ENCODE assay signal across 20 cellular contexts in the genomic region with DNA sequence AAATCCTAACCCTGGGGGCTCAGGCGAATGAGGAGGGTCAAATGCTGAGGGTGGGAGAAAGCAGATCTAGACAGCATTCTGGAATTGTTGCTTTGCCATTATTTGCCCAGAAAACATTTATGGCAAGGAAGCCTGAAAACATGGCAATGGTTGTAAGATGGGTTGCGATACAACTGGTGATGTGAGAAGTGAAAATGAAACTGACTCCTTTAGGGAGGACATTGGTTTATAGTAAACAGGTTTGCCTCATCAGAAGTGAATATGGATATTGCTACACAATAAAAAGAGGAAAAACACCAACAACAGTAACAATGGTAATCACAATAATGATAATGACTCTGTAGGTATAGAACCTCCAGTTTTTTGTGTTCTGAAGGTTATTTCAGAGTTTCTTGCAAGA.
A peak's percentile ranks its signal among the peaks of the same experiment; 100 is the strongest.
DNase-seq lines count a peak whose midpoint lies in the region; ATAC-seq, FAIRE-seq and TF ChIP-seq lines count a peak whose summit lies in the region.
"Had no signal": no experiment of that assay in that cellular context is flagged by ENCODE, and none has a peak within 500 bp of the region (broad histone marks: within the 10 kb centered on the region; RNA-seq: fewer than 3 reads in every experiment).

No MANE protein-coding gene starts in this region.

- DNase-seq in activated T-cell treated with anti-CD3 and anti-CD28 coated beads, Interleukin-2, amount 50 U/mL, for 72 hours = no peak
- DNase-seq in activated T-cell treated with anti-CD3 and anti-CD28 coated beads for 4 hours (no peak), GM12878 (ENCODE audit: low read depth, low spot score) (no peak), vagina (ENCODE audit: extremely low spot score in 2 of 2) (no peak)
- DNase-seq in stimulated activated CD4-positive, alpha-beta T cell treated with anti-CD3 and anti-CD28 coated beads, Interleukin-15, amount 100 ng/mL, for 24 hours = no peak
- DNase-seq: COR-L47, EL, Karpas-422, MG63, NCI-H187, NCI-H345, NCI-H526, SIG-M5 had no signal

- H3K9me3 ChIP-seq in OCI-LY3 (ENCODE audit: insufficient read depth, low read length) = no peaks in the 10 kb centered on the region
- H3K9me3 ChIP-seq in GM12878 (replicated peaks; ENCODE audit: control insufficient read depth, insufficient read depth, low read length) = no peaks in the 10 kb centered on the region
- H3K9me3 ChIP-seq in vagina = no peaks in the 10 kb centered on the region
- H3K9me3 ChIP-seq: HAP-1, MG63 had no signal

- no peak for TF ChIP-seq POLR2A in GM12878 (IDR thresholded peaks at IDR 0.05; ENCODE audit: low read depth, low read length)
- no peak for TF ChIP-seq POLR2A in vagina (IDR thresholded peaks at IDR 0.05)

- TF ChIP-seq EP300 in GM12878 (IDR thresholded peaks at IDR 0.05; ENCODE audit: borderline replicate concordance in 1 of 2, control insufficient read depth in 1 of 2, low read depth in 2 of 2, low read length in 2 of 2) = no peak

- H3K27ac ChIP-seq in OCI-LY3 (ENCODE audit: low read length) = no peak overlapping the region
- H3K27ac ChIP-seq in GM12878 (ENCODE audit: control insufficient read depth, insufficient read depth) = no peak overlapping the region
- no peak overlapping the region for H3K27ac ChIP-seq in vagina
- H3K27ac ChIP-seq: C4-2B had no signal

- in situ Hi-C loops in GM12878 (cut with MboI) = loop anchor here (5.0 kb wide), 1 partner anchor 264 kb away; no protein-coding TSS in a partner anchor

- no peak overlapping the region for H3K4me3 Mint-ChIP-seq in activated T-cell treated with anti-CD3 and anti-CD28 coated beads, Interleukin-2, amount 50 U/mL, for 72 hours
- H3K4me3 Mint-ChIP-seq in stimulated activated memory B cell treated with anti-CD40 and anti-IgM and Interleukin-4, amounts not matched to agents 10 μg/mL and 1 μg/mL and 100 μg/mL, for 72 hours = peak overlapping the region; percentile 48
- H3K4me3 Mint-ChIP-seq in activated T-helper 17 cell treated with anti-CD3 and anti-CD28 coated beads, Interleukin-2, amount 50 U/mL, for 72 hours = no peak overlapping the region

- peaks cover 42% of the 10 kb centered on the region for H3K4me1 ChIP-seq in OCI-LY3 (ENCODE audit: low read length)
- H3K4me1 ChIP-seq in GM12878 (ENCODE audit: control insufficient read depth, insufficient read depth, low read length) = no peaks in the 10 kb centered on the region
- H3K4me1 ChIP-seq in vagina = no peaks in the 10 kb centered on the region
- H3K4me1 ChIP-seq: HAP-1 had no signal

- H4K20me1 ChIP-seq in OCI-LY3 (ENCODE audit: insufficient read depth, low read length) (no peaks in the 10 kb centered on the region), GM12878 (ENCODE audit: control insufficient read depth, insufficient read depth) (no peaks in the 10 kb centered on the region)

- H2AFZ ChIP-seq in OCI-LY3 (ENCODE audit: low read depth, low read length) = no peak overlapping the region
- H2AFZ ChIP-seq in GM12878 (ENCODE audit: control insufficient read depth, low read depth, low read length) = no peak overlapping the region

- peak overlapping the region; percentile 37 for H3K4me2 ChIP-seq in OCI-LY3 (ENCODE audit: low read length)
- H3K4me2 ChIP-seq in GM12878 (ENCODE audit: control insufficient read depth, insufficient read depth) = no peak overlapping the region

- TF ChIP-seq CTCF in OCI-LY3 (IDR thresholded peaks at IDR 0.05; ENCODE audit: low read depth, low read length) = no peak
- TF ChIP-seq CTCF in GM12878 (IDR thresholded peaks at IDR 0.05 in 2 of 3, conservative IDR thresholded peaks at IDR 0.05 in 1 of 3; ENCODE audit: control insufficient read depth in 2 of 3, extremely low read depth in 1 of 3, insufficient read depth in 1 of 3, low read depth in 3 of 3, low read length in 3 of 3) = no peak
- no peak for TF ChIP-seq CTCF in vagina (IDR thresholded peaks at IDR 0.05)

- no peak for ATAC-seq in activated T-cell treated with anti-CD3 and anti-CD28 coated beads, Interleukin-2, amount 50 U/mL, for 72 hours (replicated peaks in 1 of 2)
- peak; percentile 48; the same call in 2 of the 3 replicates for ATAC-seq in GM12878
- no peak for ATAC-seq in stimulated activated memory B cell treated with anti-CD40 and anti-IgM and Interleukin-4, amounts not matched to agents 10 μg/mL and 1 μg/mL and 100 μg/mL, for 72 hours
- ATAC-seq in activated T-helper 17 cell treated with anti-CD3 and anti-CD28 coated beads, Interleukin-2, amount 50 U/mL, for 72 hours (replicated peaks) = no peak
- ATAC-seq: Panc1 had no signal

- peaks cover 22% of the 10 kb centered on the region for H3K27me3 Mint-ChIP-seq in activated T-cell treated with anti-CD3 and anti-CD28 coated beads, Interleukin-2, amount 50 U/mL, for 72 hours (ENCODE audit: low read depth)
- no peaks in the 10 kb centered on the region for H3K27me3 Mint-ChIP-seq in stimulated activated memory B cell treated with anti-CD40 and anti-IgM and Interleukin-4, amounts not matched to agents 10 μg/mL and 1 μg/mL and 100 μg/mL, for 72 hours
- peaks cover 22% of the 10 kb centered on the region for H3K27me3 Mint-ChIP-seq in activated T-helper 17 cell treated with anti-CD3 and anti-CD28 coated beads, Interleukin-2, amount 50 U/mL, for 72 hours

- H3K36me3 Mint-ChIP-seq in activated T-cell treated with anti-CD3 and anti-CD28 coated beads, Interleukin-2, amount 50 U/mL, for 72 hours (ENCODE audit: insufficient read depth in 2 of 2) = no peaks in the 10 kb centered on the region
- H3K36me3 Mint-ChIP-seq in stimulated activated memory B cell treated with anti-CD40 and anti-IgM and Interleukin-4, amounts not matched to agents 10 μg/mL and 1 μg/mL and 100 μg/mL, for 72 hours = no peaks in the 10 kb centered on the region
- no peaks in the 10 kb centered on the region for H3K36me3 Mint-ChIP-seq in activated T-helper 17 cell treated with anti-CD3 and anti-CD28 coated beads, Interleukin-2, amount 50 U/mL, for 72 hours (ENCODE audit: low read depth)

- H3K79me2 ChIP-seq in OCI-LY3 (ENCODE audit: low read length) = no peaks in the 10 kb centered on the region
- H3K79me2 ChIP-seq in GM12878 (ENCODE audit: control insufficient read depth, insufficient read depth, low read length) = no peaks in the 10 kb centered on the region

- H3K9me3 Mint-ChIP-seq in activated T-cell treated with anti-CD3 and anti-CD28 coated beads, Interleukin-2, amount 50 U/mL, for 72 hours = no peaks in the 10 kb centered on the region
- no peaks in the 10 kb centered on the region for H3K9me3 Mint-ChIP-seq in stimulated activated memory B cell treated with anti-CD40 and anti-IgM and Interleukin-4, amounts not matched to agents 10 μg/mL and 1 μg/mL and 100 μg/mL, for 72 hours
- no peaks in the 10 kb centered on the region for H3K9me3 Mint-ChIP-seq in activated T-helper 17 cell treated with anti-CD3 and anti-CD28 coated beads, Interleukin-2, amount 50 U/mL, for 72 hours

- H3K36me3 ChIP-seq in OCI-LY3 (replicated peaks; ENCODE audit: low read depth, low read length) (no peaks in the 10 kb centered on the region), GM12878 (ENCODE audit: control insufficient read depth in 2 of 2, insufficient read depth in 2 of 2, low read length in 1 of 2) (no peaks in the 10 kb centered on the region), vagina (no peaks in the 10 kb centered on the region)
- H3K36me3 ChIP-seq: HAP-1 had no signal

- peak overlapping the region; percentile 27 for H3K27ac Mint-ChIP-seq in activated T-cell treated with anti-CD3 and anti-CD28 coated beads, Interleukin-2, amount 50 U/mL, for 72 hours
- peak overlapping the region; percentile 8 for H3K27ac Mint-ChIP-seq in stimulated activated memory B cell treated with anti-CD40 and anti-IgM and Interleukin-4, amounts not matched to agents 10 μg/mL and 1 μg/mL and 100 μg/mL, for 72 hours
- no peak overlapping the region for H3K27ac Mint-ChIP-seq in activated T-helper 17 cell treated with anti-CD3 and anti-CD28 coated beads, Interleukin-2, amount 50 U/mL, for 72 hours

- BruUV-seq in GM12878 (replicated peaks; lab: Mats Ljungman, UMichigan) = no TSS peak

- H3K4me3 ChIP-seq in OCI-LY3 (ENCODE audit: low read length) (0 out of 2 replicates have a peak overlapping the region, but pooled peaks have one; percentile 0), GM12878 (no peak overlapping the region), vagina (no peak overlapping the region)
- H3K4me3 ChIP-seq: HAP-1, MG63 had no signal

- 36% methylated on average over 2 of the region's 2 CpGs for WGBS in GM12878 (ENCODE audit: insufficient coverage, insufficient replicate concordance, low lambda C conversion rate, missing lambda C conversion rate)

- peaks cover 20% of the 10 kb centered on the region for H3K27me3 ChIP-seq in OCI-LY3 (ENCODE audit: low read depth, low read length)
- H3K27me3 ChIP-seq in GM12878 (replicated peaks in 1 of 2; ENCODE audit: control insufficient read depth in 2 of 2, insufficient read depth in 2 of 2, low read length in 1 of 2) = peaks cover 0 to 2% of the 10 kb centered on the region in 2 experiments; a peak in 1 of 4 replicates
- no peaks in the 10 kb centered on the region for H3K27me3 ChIP-seq in vagina
- H3K27me3 ChIP-seq: MG63 had no signal

- no peak overlapping the region for H3K9ac ChIP-seq in OCI-LY3 (ENCODE audit: low read length)
- H3K9ac ChIP-seq in GM12878 (ENCODE audit: control insufficient read depth, insufficient read depth, low read length) = no peak overlapping the region

- SMC1A ChIA-PET in GM12878 (lab: Charles Lee; ENCODE audit: uncharacterized antibody, unreplicated experiment) = interaction anchor here (1.7 kb wide), 1 partner anchor 21 kb away, joined by 9 read pairs; no protein-coding TSS in a partner anchor

- RAD21 ChIA-PET in GM12878 (lab: Charles Lee; ENCODE audit: unreplicated experiment) = no interaction called here

- intact Hi-C loops in GM12878 (cut with micrococcal nuclease; ENCODE audit: unreplicated experiment) (no loop called here), vagina (cut with DNase I) (no loop called here)

- POLR2A ChIA-PET in GM12878 (lab: Charles Lee) = no interaction called here

- no peaks in the 10 kb centered on the region for H3K4me1 Mint-ChIP-seq in activated T-cell treated with anti-CD3 and anti-CD28 coated beads, Interleukin-2, amount 50 U/mL, for 72 hours (ENCODE audit: low read depth)
- H3K4me1 Mint-ChIP-seq in stimulated activated memory B cell treated with anti-CD40 and anti-IgM and Interleukin-4, amounts not matched to agents 10 μg/mL and 1 μg/mL and 100 μg/mL, for 72 hours = peaks cover 17% of the 10 kb centered on the region
- peaks cover 9% of the 10 kb centered on the region for H3K4me1 Mint-ChIP-seq in activated T-helper 17 cell treated with anti-CD3 and anti-CD28 coated beads, Interleukin-2, amount 50 U/mL, for 72 hours

- CTCF ChIA-PET in GM12878 (lab: Yijun Ruan, JAX) = interaction anchor here (1.0 to 2.1 kb wide), 2 partner anchors 12 to 21 kb away, joined by 3 to 19 read pairs; no protein-coding TSS in a partner anchor

- FAIRE-seq in GM12878 (lab: Jason Lieb, UNC) = no peak
- FAIRE-seq: A204.1 had no signal

- no peak for TF ChIP-seq RAD21 in GM12878 (IDR thresholded peaks at IDR 0.05; ENCODE audit: insufficient read depth, low read depth, low read length)

TF ChIP-seq in GM12878, 131 proteins besides CTCF, POLR2A, EP300 and RAD21 (continues in another document):
- no peak for TF ChIP-seq EED (IDR thresholded peaks at IDR 0.05; ENCODE audit: low read depth)
- no peak for TF ChIP-seq CREM (IDR thresholded peaks at IDR 0.05; ENCODE audit: low read depth)
- no peak for TF ChIP-seq PML (IDR thresholded peaks at IDR 0.05; ENCODE audit: low read length)
